Comparison of ENCODE assay signal across 16 cellular contexts in genomic region chr2:39326644-39327043, GRCh38.
"Had no signal": no experiment of that assay in that cellular context is flagged by ENCODE, and none has a peak within 500 bp of the region (broad histone marks: within the 10 kb centered on the region; RNA-seq: fewer than 3 reads in every experiment).

No MANE protein-coding gene starts in this region.

- ATAC-seq: activated CD4-positive, CD25-positive, alpha-beta regulatory T cell treated with anti-CD3 and anti-CD28 coated beads, Interleukin-2, amount 50 U/mL, for 24 hours had no signal

- H3K27me3 ChIP-seq: ascending aorta, hepatocyte, thyroid gland had no signal

- H3K4me2 ChIP-seq: hepatocyte had no signal

- H3K36me3 ChIP-seq: thyroid gland had no signal

- H3K9me3 ChIP-seq: ascending aorta, thyroid gland had no signal

- H3K79me2 ChIP-seq: hepatocyte had no signal

- DNase-seq: activated CD4-positive, alpha-beta T cell treated with anti-CD3 and anti-CD28 coated beads, Interleukin-2, amount 50 U/mL, for 1 hour; activated CD8-positive, alpha-beta memory T cell treated with anti-CD3 and anti-CD28 coated beads, Interleukin-2, amount 50 U/mL, for 4 hours; activated effector memory CD4-positive, alpha-beta T cell treated with Interleukin-2 at 50 U/mL for 16 hours; activated naive CD4-positive, alpha-beta T cell treated with anti-CD3 and anti-CD28 coated beads, Interleukin-2, amount 10 ng/mL, durations not matched to agents 7 days and 5 days; activated T-cell treated with anti-CD3 and anti-CD28 coated beads, Interleukin-2, amount 50 U/mL, for 48 hours; dermis blood vessel endothelial cell; effector memory CD4-positive, alpha-beta T cell; midbrain; nucleus accumbens; stimulated activated CD4-positive, alpha-beta T cell treated with anti-CD3 and anti-CD28 coated beads, Interleukin-2, amount 100 ng/mL, for 24 hours; stimulated activated naive CD4-positive, alpha-beta T cell treated with Interleukin-2 at 50 U/mL for 16 hours; thyroid gland had no signal

- H3K4me3 ChIP-seq: ascending aorta, hepatocyte, lung, thyroid gland had no signal

- H3K4me1 ChIP-seq: ascending aorta had no signal

- H2AFZ ChIP-seq: hepatocyte had no signal

- H3K27ac ChIP-seq: ascending aorta, hepatocyte, thyroid gland had no signal
